ENCODE assay signal across 30 cellular contexts in genomic region chr16:84916156-84916555, GRCh38.
"Had no signal": no experiment of that assay in that cellular context is flagged by ENCODE, and none has a peak within 500 bp of the region (broad histone marks: within the 10 kb centered on the region; RNA-seq: fewer than 3 reads in every experiment).

No MANE protein-coding gene starts in this region.

- H3K27me3 ChIP-seq: ascending aorta, hepatocyte, ovary, thyroid gland, upper lobe of left lung, vagina had no signal

- H3K4me3 ChIP-seq: ascending aorta, gastrocnemius medialis, hepatocyte, ovary, smooth muscle cell, stomach, thyroid gland, upper lobe of left lung, vagina had no signal

- H3K4me1 ChIP-seq: ascending aorta had no signal

- H3K4me1 Mint-ChIP-seq: activated CD4-positive, alpha-beta memory T cell treated with anti-CD3 and anti-CD28 coated beads, Interleukin-2, amount 10 ng/mL, durations not matched to agents 7 days and 5 days; activated CD4-positive, alpha-beta T cell treated with anti-CD3 and anti-CD28 coated beads, Interleukin-2, amount 10 ng/mL, durations not matched to agents 24 days and 14 days; activated naive CD4-positive, alpha-beta T cell treated with anti-CD3 and anti-CD28 coated beads, Interleukin-2, amount 10 ng/mL, durations not matched to agents 7 days and 5 days; activated naive CD8-positive, alpha-beta T cell treated with anti-CD3 and anti-CD28 coated beads, Interleukin-2, amount 10 ng/mL, durations not matched to agents 7 days and 5 days had no signal

- H3K36me3 ChIP-seq: ascending aorta, gastrocnemius medialis, ovary, stomach, thyroid gland, upper lobe of left lung, vagina had no signal

- H3K9me3 ChIP-seq: ascending aorta, gastrocnemius medialis, ovary, stomach, thyroid gland, upper lobe of left lung, vagina had no signal

- H3K36me3 Mint-ChIP-seq: activated naive CD4-positive, alpha-beta T cell treated with anti-CD3 and anti-CD28 coated beads, Interleukin-2, amount 10 ng/mL, durations not matched to agents 7 days and 5 days; activated naive CD8-positive, alpha-beta T cell treated with anti-CD3 and anti-CD28 coated beads, Interleukin-2, amount 10 ng/mL, durations not matched to agents 7 days and 5 days; brain; stimulated activated naive B cell treated with anti-CD40 and anti-IgM and Interleukin-4, amounts not matched to agents 10 μg/mL and 1 μg/mL and 100 μg/mL, for 72 hours had no signal

- H3K27ac ChIP-seq: ascending aorta, gastrocnemius medialis, hepatocyte, ovary, stomach, thyroid gland, upper lobe of left lung, vagina had no signal

- DNase-seq: activated CD4-positive, alpha-beta memory T cell treated with anti-CD3 and anti-CD28 coated beads, Interleukin-2, amount 10 ng/mL, durations not matched to agents 7 days and 5 days; activated CD4-positive, alpha-beta T cell treated with anti-CD3 and anti-CD28 coated beads, Interleukin-2, amount 10 ng/mL, durations not matched to agents 24 days and 14 days; activated CD4-positive, CD25-positive, alpha-beta regulatory T cell treated with anti-CD3 and anti-CD28 coated beads, Interleukin-2, amount 50 U/mL, for 72 hours; activated CD8-positive, alpha-beta memory T cell treated with anti-CD3 and anti-CD28 coated beads, Interleukin-2, amount 50 U/mL, for 48 hours; activated gamma-delta T cell; activated naive CD4-positive, alpha-beta T cell treated with anti-CD3 and anti-CD28 coated beads, Interleukin-2, amount 10 ng/mL, durations not matched to agents 7 days and 5 days; activated naive CD8-positive, alpha-beta T cell treated with anti-CD3 and anti-CD28 coated beads, Interleukin-2, amount 10 ng/mL, durations not matched to agents 7 days and 5 days; activated T-cell treated with anti-CD3 and anti-CD28 coated beads, Interleukin-2, amount 50 U/mL, for 24 hours; caudate nucleus; cortex of kidney; effector memory CD8-positive, alpha-beta T cell; erythroblast; gastrocnemius medialis; islet precursor cell; mammary epithelial cell; ovary; stimulated activated CD4-positive, alpha-beta T cell treated with anti-CD3 and anti-CD28 coated beads, Interleukin-1b, Interleukin-23, amount 100 ng/mL, for 48 hours; stimulated activated CD4-positive, alpha-beta T cell treated with anti-CD3 and anti-CD28 coated beads, Interleukin-4, amount 100 ng/mL, for 4 hours; stimulated activated CD8-positive, alpha-beta memory T cell treated with anti-CD3 and anti-CD28 coated beads, Interleukin-4, amount 100 ng/mL, for 48 hours; stimulated activated naive B cell treated with anti-CD40 and anti-IgM and Interleukin-4, amounts not matched to agents 10 μg/mL and 1 μg/mL and 100 μg/mL, for 72 hours; stomach; T1000; thyroid gland; upper lobe of left lung had no signal

- H3K27ac Mint-ChIP-seq: activated CD4-positive, alpha-beta memory T cell treated with anti-CD3 and anti-CD28 coated beads, Interleukin-2, amount 10 ng/mL, durations not matched to agents 7 days and 5 days; activated CD4-positive, alpha-beta T cell treated with anti-CD3 and anti-CD28 coated beads, Interleukin-2, amount 10 ng/mL, durations not matched to agents 24 days and 14 days; activated naive CD4-positive, alpha-beta T cell treated with anti-CD3 and anti-CD28 coated beads, Interleukin-2, amount 10 ng/mL, durations not matched to agents 7 days and 5 days; activated naive CD8-positive, alpha-beta T cell treated with anti-CD3 and anti-CD28 coated beads, Interleukin-2, amount 10 ng/mL, durations not matched to agents 7 days and 5 days; activated T-cell treated with anti-CD3 and anti-CD28 coated beads, Interleukin-2, amount 50 U/mL, for 24 hours; effector memory CD8-positive, alpha-beta T cell; stimulated activated naive B cell treated with anti-CD40 and anti-IgM and Interleukin-4, amounts not matched to agents 10 μg/mL and 1 μg/mL and 100 μg/mL, for 72 hours had no signal

- H3K9me3 Mint-ChIP-seq: activated CD4-positive, alpha-beta memory T cell treated with anti-CD3 and anti-CD28 coated beads, Interleukin-2, amount 10 ng/mL, durations not matched to agents 7 days and 5 days; activated CD4-positive, alpha-beta T cell treated with anti-CD3 and anti-CD28 coated beads, Interleukin-2, amount 10 ng/mL, durations not matched to agents 24 days and 14 days; activated naive CD4-positive, alpha-beta T cell treated with anti-CD3 and anti-CD28 coated beads, Interleukin-2, amount 10 ng/mL, durations not matched to agents 7 days and 5 days; activated naive CD8-positive, alpha-beta T cell treated with anti-CD3 and anti-CD28 coated beads, Interleukin-2, amount 10 ng/mL, durations not matched to agents 7 days and 5 days; activated T-cell treated with anti-CD3 and anti-CD28 coated beads, Interleukin-2, amount 50 U/mL, for 24 hours; effector memory CD8-positive, alpha-beta T cell; nephron; stimulated activated naive B cell treated with anti-CD40 and anti-IgM and Interleukin-4, amounts not matched to agents 10 μg/mL and 1 μg/mL and 100 μg/mL, for 72 hours had no signal

- ATAC-seq: effector memory CD8-positive, alpha-beta T cell; gastrocnemius medialis; stimulated activated naive B cell treated with anti-CD40 and anti-IgM and Interleukin-4, amounts not matched to agents 10 μg/mL and 1 μg/mL and 100 μg/mL, for 72 hours had no signal

- H3K4me3 Mint-ChIP-seq: activated CD4-positive, alpha-beta memory T cell treated with anti-CD3 and anti-CD28 coated beads, Interleukin-2, amount 10 ng/mL, durations not matched to agents 7 days and 5 days; activated CD4-positive, alpha-beta T cell treated with anti-CD3 and anti-CD28 coated beads, Interleukin-2, amount 10 ng/mL, durations not matched to agents 24 days and 14 days; activated naive CD4-positive, alpha-beta T cell treated with anti-CD3 and anti-CD28 coated beads, Interleukin-2, amount 10 ng/mL, durations not matched to agents 7 days and 5 days; activated naive CD8-positive, alpha-beta T cell treated with anti-CD3 and anti-CD28 coated beads, Interleukin-2, amount 10 ng/mL, durations not matched to agents 7 days and 5 days; activated T-cell treated with anti-CD3 and anti-CD28 coated beads, Interleukin-2, amount 50 U/mL, for 24 hours; effector memory CD8-positive, alpha-beta T cell; nephron; stimulated activated naive B cell treated with anti-CD40 and anti-IgM and Interleukin-4, amounts not matched to agents 10 μg/mL and 1 μg/mL and 100 μg/mL, for 72 hours had no signal
